Comparison of ENCODE assay signal across 21 cellular contexts in the genomic region with DNA sequence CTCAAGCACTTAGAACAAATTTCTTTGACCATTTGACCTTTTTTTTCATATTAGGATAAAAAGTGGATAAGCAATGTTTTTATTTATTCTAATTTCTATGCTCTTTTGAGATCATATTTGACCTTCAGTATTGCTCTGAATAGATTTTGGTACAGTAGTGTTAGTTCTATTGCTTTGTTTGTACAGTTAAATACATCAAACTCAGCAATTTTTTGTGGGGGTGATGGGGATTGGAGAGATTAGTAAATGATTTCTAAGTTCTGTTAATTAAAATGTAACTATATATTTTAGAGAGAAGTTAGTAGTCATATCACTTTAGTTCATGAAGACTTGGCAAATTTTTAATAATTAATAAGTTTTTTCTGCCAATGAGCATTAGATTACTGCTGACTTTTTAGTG. TPM values are rescaled to one million over a fixed set of nuclear protein-coding genes. Genes with fewer than 3 reads are reported as not detected.
DNase-seq lines count a peak whose midpoint lies in the region; ATAC-seq, FAIRE-seq and TF ChIP-seq lines count a peak whose summit lies in the region.
"Had no signal": no experiment of that assay in that cellular context is flagged by ENCODE, and none has a peak within 500 bp of the region (broad histone marks: within the 10 kb centered on the region; RNA-seq: fewer than 3 reads in every experiment).

No MANE protein-coding gene starts in this region.

- H3K36me3 ChIP-seq in HepG2 (replicated peaks in 1 of 2; ENCODE audit: control insufficient read depth in 1 of 2, insufficient read depth in 2 of 2, low read length in 2 of 2) (no peaks in the 10 kb centered on the region), right lobe of liver (no peaks in the 10 kb centered on the region), K562 (ENCODE audit: control insufficient read depth, insufficient read depth, low read length) (no peaks in the 10 kb centered on the region), neuron (ENCODE audit: insufficient read depth, low read length) (no peaks in the 10 kb centered on the region)
- H3K36me3 ChIP-seq: BE2C; BLaER1 treated with 17β-estradiol and CSF1 and Interleukin-3, amounts not matched to agents 10 nM and 100 nM had no signal

- FAIRE-seq in HepG2 (lab: Jason Lieb, UNC) (no peak), K562 (lab: Jason Lieb, UNC) (no peak)

- H3K27me3 ChIP-seq in HepG2 (ENCODE audit: control insufficient read depth in 1 of 2, insufficient read depth in 2 of 2, low read length in 2 of 2) (no peaks in the 10 kb centered on the region), right lobe of liver (no peaks in the 10 kb centered on the region), K562 (ENCODE audit: control insufficient read depth in 2 of 2, insufficient read depth in 2 of 2, low read length in 2 of 2) (no peaks in the 10 kb centered on the region), neuron (ENCODE audit: insufficient read depth, low read length) (no peaks in the 10 kb centered on the region)
- H3K27me3 ChIP-seq: BE2C; BLaER1 treated with 17β-estradiol and CSF1 and Interleukin-3, amounts not matched to agents 10 nM and 100 nM had no signal

- H3K36me3 Mint-ChIP-seq in natural killer cell, result no peaks in the 10 kb centered on the region
- H3K36me3 Mint-ChIP-seq: CD14-positive monocyte had no signal

- H3K79me2 ChIP-seq in HepG2 (ENCODE audit: insufficient read depth, low read length), result no peaks in the 10 kb centered on the region
- no peaks in the 10 kb centered on the region for H3K79me2 ChIP-seq in K562 (ENCODE audit: control insufficient read depth, insufficient read depth, low read length)

- no peaks in the 10 kb centered on the region for H3K9me3 Mint-ChIP-seq in natural killer cell
- H3K9me3 Mint-ChIP-seq: CD4-positive, alpha-beta T cell; CD8-positive, alpha-beta memory T cell had no signal

- no peaks in the 10 kb centered on the region for H3K27me3 Mint-ChIP-seq in natural killer cell (ENCODE audit: low read depth in 2 of 2)
- H3K27me3 Mint-ChIP-seq: CD4-positive, alpha-beta T cell; CD8-positive, alpha-beta memory T cell had no signal

- POLR2A ChIA-PET in HepG2 (lab: Yijun Ruan, JAX), result no interaction called here
- POLR2A ChIA-PET in K562 (lab: Yijun Ruan, JAX), result interaction anchor here (0.5 kb wide), 1 partner anchor 590 kb away, joined by 3 read pairs; no protein-coding TSS in a partner anchor

- ATAC-seq in HepG2 (no peak), right lobe of liver (no peak), K562 (no peak), natural killer cell (no peak)

- no peak overlapping the region for H2AFZ ChIP-seq in HepG2 (ENCODE audit: low read length)
- H2AFZ ChIP-seq in K562 (ENCODE audit: low read depth, low read length), result no peak overlapping the region
- peak overlapping the region; percentile 18 for H2AFZ ChIP-seq in neuron (ENCODE audit: low read depth, low read length)
- H2AFZ ChIP-seq: GM23248 had no signal

- peaks cover 38 to 47% of the 10 kb centered on the region in 2 donors for H3K4me1 Mint-ChIP-seq in natural killer cell
- H3K4me1 Mint-ChIP-seq: CD14-positive monocyte had no signal

- H4K20me1 ChIP-seq in HepG2 (ENCODE audit: insufficient read depth, low read length) (no peaks in the 10 kb centered on the region), K562 (replicated peaks; ENCODE audit: control insufficient read depth, insufficient read depth, low read length) (no peaks in the 10 kb centered on the region)

- no peaks in the 10 kb centered on the region for H3K9me1 ChIP-seq in K562 (ENCODE audit: control insufficient read depth, insufficient read depth, low read length)

- DNase-seq in HepG2 (ENCODE audit: low spot score) (no peak), right lobe of liver (no peak), K562 (ENCODE audit: extremely low read depth in 1 of 4, low spot score in 3 of 4) (no peak), natural killer cell (no peak), DMS79 (lab: John Stamatoyannopoulos, UW) (no peak)
- DNase-seq: ACHN; AML-193; BE2C; CD4-positive, alpha-beta T cell; CD8-positive, alpha-beta memory T cell; DMS 273 treated with DMSO at 0.1 percent for 48 hours; DMS79 treated with DMSO at 0.1 percent for 48 hours; GM23248; HCEC 1CT had no signal

- intact Hi-C loops in HepG2 (cut with micrococcal nuclease; ENCODE audit: unreplicated experiment), result no loop called here
- intact Hi-C loops in right lobe of liver (cut with DNase I), result no loop called here
- intact Hi-C loops in K562 (cut with micrococcal nuclease), result no loop called here
- intact Hi-C loops in natural killer cell (cut with micrococcal nuclease), result no loop called here

- no peak for TF ChIP-seq POLR2A in HepG2 (IDR thresholded peaks at IDR 0.05; ENCODE audit: insufficient read depth in 1 of 2, low read depth in 2 of 2, low read length in 2 of 2)
- TF ChIP-seq POLR2A in right lobe of liver (IDR thresholded peaks at IDR 0.05), result no peak
- TF ChIP-seq POLR2A in K562 (conservative IDR thresholded peaks at IDR 0.05), result no peak

- BruUV-seq in HepG2 (replicated peaks; lab: Mats Ljungman, UMichigan) (no TSS peak), K562 (replicated peaks; lab: Mats Ljungman, UMichigan) (no TSS peak)

- no peak overlapping the region for H3K27ac ChIP-seq in HepG2 (ENCODE audit: extremely low read length, insufficient read depth, low read length)
- H3K27ac ChIP-seq in right lobe of liver, result no peak overlapping the region
- no peak overlapping the region for H3K27ac ChIP-seq in K562 (ENCODE audit: extremely low read depth, low read depth, low read length)
- H3K27ac ChIP-seq: 22Rv1; BLaER1 treated with 17β-estradiol and CSF1 and Interleukin-3, amounts not matched to agents 10 nM and 100 nM; GM23248 had no signal

- H3K9ac ChIP-seq in HepG2 (ENCODE audit: insufficient read depth, low read depth, low read length) (no peak overlapping the region), K562 (ENCODE audit: insufficient read depth in 1 of 2, low read depth in 2 of 2, low read length in 2 of 2) (no peak overlapping the region)
- H3K9ac ChIP-seq: BLaER1 treated with 17β-estradiol and CSF1 and Interleukin-3, amounts not matched to agents 10 nM and 100 nM; GM23248 had no signal

- no peak overlapping the region for H3K4me3 Mint-ChIP-seq in natural killer cell
- H3K4me3 Mint-ChIP-seq: CD14-positive monocyte; CD4-positive, alpha-beta T cell; CD8-positive, alpha-beta memory T cell had no signal

- in situ Hi-C loops in HepG2 (cut with HindIII; ENCODE audit: extremely low pct_ligation_motif_present, low pct_unique_long_range_greater_than_20kb) (no loop called here), K562 (cut with MboI) (no loop called here)

- H3K4me2 ChIP-seq in HepG2 (ENCODE audit: low read depth, low read length) (no peak overlapping the region), K562 (ENCODE audit: insufficient read depth, low read length) (no peak overlapping the region)
- H3K4me2 ChIP-seq: BLaER1 treated with 17β-estradiol and CSF1 and Interleukin-3, amounts not matched to agents 10 nM and 100 nM had no signal

- H3K27ac Mint-ChIP-seq in natural killer cell, result no peak overlapping the region
- H3K27ac Mint-ChIP-seq: CD4-positive, alpha-beta T cell; CD8-positive, alpha-beta memory T cell had no signal

- H3K4me3 ChIP-seq in HepG2 (replicated peaks in 1 of 3; ENCODE audit: insufficient read depth in 1 of 3, low read depth in 2 of 3, low read length in 3 of 3), result no peak overlapping the region
- no peak overlapping the region for H3K4me3 ChIP-seq in right lobe of liver
- H3K4me3 ChIP-seq in K562, result no peak overlapping the region
- H3K4me3 ChIP-seq in neuron (ENCODE audit: low read length), result no peak overlapping the region
- H3K4me3 ChIP-seq: BLaER1 treated with 17β-estradiol and CSF1 and Interleukin-3, amounts not matched to agents 10 nM and 100 nM; GM23248 had no signal

- CTCF ChIA-PET in HepG2 (lab: Yijun Ruan, JAX; ENCODE audit: low intra/inter-chr PET ratio, low total read pairs) (no interaction called here), K562 (lab: Yijun Ruan, JAX; ENCODE audit: low intra/inter-chr PET ratio) (no interaction called here)

- TF ChIP-seq RAD21 in HepG2 (CRISPR knock-in tag; IDR thresholded peaks at IDR 0.05) (no peak), K562 (CRISPR knock-in tag; conservative IDR thresholded peaks at IDR 0.05 in 1 of 2, IDR thresholded peaks at IDR 0.05 in 1 of 2) (no peak)

- TF ChIP-seq CTCF in HepG2 (CRISPR knock-in tag; IDR thresholded peaks at IDR 0.05), result no peak
- no peak for TF ChIP-seq CTCF in right lobe of liver (IDR thresholded peaks at IDR 0.05)
- no peak for TF ChIP-seq CTCF in K562 (IDR thresholded peaks at IDR 0.05 in 2 of 3, conservative IDR thresholded peaks at IDR 0.05 in 1 of 3; ENCODE audit: insufficient read depth in 2 of 3, low read depth in 1 of 3, low read length in 3 of 3)
- no peak for TF ChIP-seq CTCF in natural killer cell (IDR thresholded peaks at IDR 0.05)

- no peaks in the 10 kb centered on the region for H3K9me3 ChIP-seq in HepG2 (ENCODE audit: low read length)
- H3K9me3 ChIP-seq in right lobe of liver, result no peaks in the 10 kb centered on the region
- H3K9me3 ChIP-seq in K562 (replicated peaks; ENCODE audit: control insufficient read depth, insufficient read depth, low read depth, low read length), result no peaks in the 10 kb centered on the region
- no peaks in the 10 kb centered on the region for H3K9me3 ChIP-seq in neuron (ENCODE audit: low read length)
- H3K9me3 ChIP-seq: BE2C; BLaER1 treated with 17β-estradiol and CSF1 and Interleukin-3, amounts not matched to agents 10 nM and 100 nM had no signal

- H3K4me1 ChIP-seq in HepG2 (ENCODE audit: insufficient read depth, low read length) (no peaks in the 10 kb centered on the region), right lobe of liver (no peaks in the 10 kb centered on the region), K562 (replicated peaks in 1 of 2; ENCODE audit: control insufficient read depth in 2 of 2, insufficient read depth in 2 of 2, low read length in 2 of 2) (no peaks in the 10 kb centered on the region), neuron (ENCODE audit: insufficient read depth, low read length) (peaks cover 3% of the 10 kb centered on the region)
- H3K4me1 ChIP-seq: BE2C; BLaER1 treated with 17β-estradiol and CSF1 and Interleukin-3, amounts not matched to agents 10 nM and 100 nM had no signal

- TF ChIP-seq EP300 in HepG2 (IDR thresholded peaks at IDR 0.05; ENCODE audit: low read depth in 2 of 2, low read length in 2 of 2) (no peak), HepG2 (CRISPR knock-in tag; IDR thresholded peaks at IDR 0.05; ENCODE audit: borderline replicate concordance) (no peak), K562 (IDR thresholded peaks at IDR 0.05; ENCODE audit: low read length) (no peak)

RNA-seq across cellular contexts. Expression of gene GPR52, which starts 2.4 kb away (rescaled TPM):
- total RNA-seq in HepG2 (2016; rRNA removed; fragmentation: Illumina TruSeq; extraction: Trizol) (1.5 TPM in 1 of 2 replicates, not detected in the other), right lobe of liver (1 to 10 TPM in 2 of 6 experiments, under 1 TPM in 4; 0.68 to 3.1 (median 0.87) TPM), K562 (2014; rRNA removed) (1.2 and 1.5 TPM in 2 replicates), K562 (2014; rRNA removed; fragmentation: Illumina TruSeq; extraction: Trizol) (4.9 and 5.1 TPM in 2 replicates), K562 (2015; rRNA removed; fragmentation: Illumina TruSeq; extraction: Trizol) (4.2 and 4.9 TPM in 2 replicates), K562 (2021) (0.98 and 1.1 TPM in 2 replicates), natural killer cell (10 to 100 TPM in 2 of 3 donors, 1 to 10 TPM in 1; 9.6 to 17.6 (median 14.1) TPM)
- not detected in 2 replicates for total RNA-seq in HepG2 (2016; cell fraction: cytosol; rRNA removed; fragmentation: Illumina TruSeq; extraction: Trizol; ENCODE audit: low read depth)
- total RNA-seq in HepG2 (2016; cell fraction: insoluble cytoplasmic fraction; rRNA removed; fragmentation: Illumina TruSeq; extraction: Trizol), result 1.1 TPM in 1 of 2 replicates, not detected in the other
- total RNA-seq in HepG2 (2016; cell fraction: membrane; rRNA removed; fragmentation: Illumina TruSeq; extraction: Trizol), result 0.17 TPM in 1 of 2 replicates, not detected in the other
- total RNA-seq in HepG2 (2016; cell fraction: nucleus; rRNA removed; fragmentation: Illumina TruSeq; extraction: Trizol), result 8.6 and 10.1 TPM in 2 replicates
- polyA plus RNA-seq in HepG2 (2011; rRNA removed) (0.20 and 0.25 TPM in 2 replicates), K562 (2011; rRNA removed) (0.38 and 0.41 TPM in 2 replicates), K562 (2014; fragmentation: Illumina TruSeq; extraction: Trizol) (0.12 TPM in 1 of 2 replicates, not detected in the other), K562 (2014; fragmentation: Nextera tagmentation; extraction: Ambion mirVana) (not detected), K562 (2014; rRNA removed) (0.31 TPM in 1 of 2 replicates, not detected in the other)
- not detected in 2 replicates for polyA plus RNA-seq in HepG2 (2011; cell fraction: cytosol; rRNA removed)
- polyA plus RNA-seq in HepG2 (2011; cell fraction: nucleus; rRNA removed), result 2.0 and 2.4 TPM in 2 replicates
- polyA plus RNA-seq in HepG2 (2012), result not detected in 2 replicates
- polyA plus RNA-seq in HepG2 (2016; cell fraction: cytosol; fragmentation: Illumina TruSeq; extraction: Trizol; ENCODE audit: low read depth), result not detected in 2 replicates
- not detected in 2 replicates for polyA plus RNA-seq in HepG2 (2016; cell fraction: insoluble cytoplasmic fraction; fragmentation: Illumina TruSeq; extraction: Trizol; ENCODE audit: low read depth)
- polyA plus RNA-seq in HepG2 (2016; cell fraction: membrane; fragmentation: Illumina TruSeq; extraction: Trizol; ENCODE audit: low read depth), result not detected in 2 replicates
- polyA plus RNA-seq in HepG2 (2016; cell fraction: nucleus; fragmentation: Illumina TruSeq; extraction: Trizol; ENCODE audit: insufficient read depth, low read depth), result not detected in 2 replicates
- polyA minus RNA-seq in HepG2 (2011; rRNA and poly(A)+ RNA removed; ENCODE audit: low replicate concordance), result 4.1 and 6.5 TPM in 2 replicates
- polyA minus RNA-seq in HepG2 (2011; cell fraction: cytosol; rRNA and poly(A)+ RNA removed), result not detected in 2 replicates
- 33.8 and 40.4 TPM in 2 replicates for polyA minus RNA-seq in HepG2 (2011; cell fraction: nucleus; rRNA and poly(A)+ RNA removed)
- 17.1 and 57.1 TPM in 2 replicates for total RNA-seq in K562 (2011; cell fraction: chromatin; rRNA removed; ENCODE audit: low replicate concordance)
- 6.3 and 9.9 TPM in 2 replicates for total RNA-seq in K562 (2011; cell fraction: nucleolus; rRNA removed)
- 44.9 and 89.1 TPM in 2 replicates for total RNA-seq in K562 (2011; cell fraction: nucleoplasm; rRNA removed)
- 0.07 TPM in 1 of 2 replicates, not detected in the other for polyA plus RNA-seq in K562 (2011; cell fraction: cytosol; rRNA removed)
- 4.6 and 6.1 TPM in 2 replicates for polyA plus RNA-seq in K562 (2011; cell fraction: nucleus; rRNA removed)
- polyA plus RNA-seq in K562 (2012), result not detected in 2 replicates
- polyA minus RNA-seq in K562 (2011; rRNA and poly(A)+ RNA removed), result 14.3 and 17.5 TPM in 2 replicates
- polyA minus RNA-seq in K562 (2011; cell fraction: cytosol; rRNA and poly(A)+ RNA removed), result not detected in 2 replicates
- 40.3 and 41.9 TPM in 2 replicates for polyA minus RNA-seq in K562 (2011; cell fraction: nucleus; rRNA and poly(A)+ RNA removed)
- total RNA-seq: Daoy, G401, GM23248, H7 had no signal
- polyA plus RNA-seq: CD14-positive monocyte; CD8-positive, alpha-beta memory T cell; GM23248 had no signal

Comparison
In these comparisons a context has a peak if more than half of its experiments do, and no peak if none do; other contexts are left out.
1. Of the 241 proteins assayed by ChIP-seq in both HepG2 and K562: peak only in HepG2: MAFF and MAFK; only in K562: MAFG; in both: none; in neither: 238.